8 cellular contexts compared by ENCODE assay signal in the genomic region with DNA sequence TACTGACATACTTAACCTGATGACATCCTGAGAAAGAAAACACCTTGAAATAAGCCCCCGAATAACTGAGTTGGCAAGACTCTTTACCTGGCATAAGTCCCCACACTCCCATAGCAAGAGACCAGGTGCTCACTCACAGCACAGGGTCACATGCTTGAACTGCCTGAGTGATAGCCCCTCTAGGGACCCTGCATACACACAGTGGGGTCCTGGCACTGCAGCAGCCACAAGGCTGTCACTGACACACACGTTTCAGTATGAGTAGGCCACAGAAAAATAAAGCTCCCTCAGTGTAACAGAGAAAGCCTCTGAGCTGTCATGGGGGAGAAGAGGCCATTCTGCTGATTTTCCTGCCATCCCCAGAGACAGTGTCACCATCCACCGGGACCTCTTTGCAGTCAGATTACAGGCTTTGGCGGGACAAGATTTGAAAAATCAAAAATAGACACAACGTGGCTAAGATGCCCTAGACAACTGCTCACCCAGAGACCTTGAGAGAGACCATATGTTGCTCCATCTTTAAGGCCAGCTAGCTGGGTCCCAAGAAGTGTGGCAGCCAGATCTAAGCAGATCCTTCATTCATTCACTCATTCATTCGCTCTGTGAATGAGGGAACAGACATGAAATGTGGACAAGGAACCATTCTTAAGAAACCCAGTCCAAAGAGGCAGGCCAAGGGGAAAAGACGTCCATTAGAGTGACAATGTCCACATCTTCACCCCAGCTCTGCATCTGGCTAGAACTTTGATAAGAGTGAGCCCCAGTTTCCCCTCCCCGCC. TPM values are rescaled to one million over a fixed set of nuclear protein-coding genes. Genes with fewer than 3 reads are reported as not detected.
A peak's percentile ranks its signal among the peaks of the same experiment; 100 is the strongest.
DNase-seq lines count a peak whose midpoint lies in the region; ATAC-seq and TF ChIP-seq lines count a peak whose summit lies in the region.

No MANE protein-coding gene starts in this region.

- H3K4me3 ChIP-seq in OCI-LY7 (ENCODE audit: low read depth, low read length, poor library complexity, severe bottlenecking): peak overlapping the region; percentile 90

- H3K4me1 Mint-ChIP-seq in activated T-cell treated with anti-CD3 and anti-CD28 coated beads, Interleukin-2, amount 50 U/mL, for 24 hours (ENCODE audit: low read depth): peaks cover 23% of the 10 kb centered on the region
- peaks cover 7 to 13% of the 10 kb centered on the region in 2 donors for H3K4me1 Mint-ChIP-seq in effector memory CD8-positive, alpha-beta T cell (ENCODE audit: low read depth in 2 of 2)

- peak overlapping the region; percentile 77 for H3K4me2 ChIP-seq in OCI-LY7 (ENCODE audit: low read length)

- no peaks in the 10 kb centered on the region for H3K9me3 ChIP-seq in OCI-LY7 (ENCODE audit: low read length)

- DNase-seq in activated T-cell treated with anti-CD3 and anti-CD28 coated beads, Interleukin-2, amount 50 U/mL, for 24 hours: no peak
- no peak for DNase-seq in activated T-cell treated with anti-CD3 and anti-CD28 coated beads, Interleukin-2, amount 50 U/mL, for 1 hour
- DNase-seq in OCI-LY7 (ENCODE audit: low spot score): peak; percentile 29
- no peak for DNase-seq in effector memory CD8-positive, alpha-beta T cell
- DNase-seq in superior temporal gyrus (ENCODE audit: extremely low spot score): peak; percentile 41
- no peak for DNase-seq in NCI-H69 (lab: John Stamatoyannopoulos, UW)
- no peak for DNase-seq in NCI-H526 treated with DMSO at 0.1 percent for 48 hours (lab: John Stamatoyannopoulos, UW)
- no peak for DNase-seq in GM03348 (ENCODE audit: low spot score)

- no peak for ATAC-seq in effector memory CD8-positive, alpha-beta T cell (replicated peaks)

- H3K9me3 Mint-ChIP-seq in activated T-cell treated with anti-CD3 and anti-CD28 coated beads, Interleukin-2, amount 50 U/mL, for 24 hours: no peaks in the 10 kb centered on the region
- no peaks in the 10 kb centered on the region for H3K9me3 Mint-ChIP-seq in effector memory CD8-positive, alpha-beta T cell

- H3K27ac ChIP-seq in OCI-LY7 (ENCODE audit: low read depth, low read length, poor library complexity, severe bottlenecking): peak overlapping the region; percentile 34

- CTCF ChIA-PET in OCI-LY7 (lab: Charles Lee; ENCODE audit: unreplicated experiment): interaction anchor here (0.6 to 1.1 kb wide), 3 partner anchors 30 to 1059 kb away, joined by 3 read pairs; no protein-coding TSS in a partner anchor

- intact Hi-C loops in OCI-LY7 (cut with micrococcal nuclease; ENCODE audit: unreplicated experiment): loop anchor here (2.0 kb wide), 1 partner anchor 45 kb away; no protein-coding TSS in a partner anchor

- no peak for TF ChIP-seq CTCF in OCI-LY7 (conservative IDR thresholded peaks at IDR 0.05; ENCODE audit: low read length)

- no peaks in the 10 kb centered on the region for H3K9me2 ChIP-seq in OCI-LY7 (ENCODE audit: insufficient read depth, low read length)

- POLR2A ChIA-PET in OCI-LY7 (lab: Charles Lee): interaction anchor here (0.6 to 1.2 kb wide), 8 partner anchors 16 to 76 kb away, joined by 3 to 5 read pairs (median 3); no protein-coding TSS in a partner anchor

- peak overlapping the region; percentile 86 for H3K4me3 Mint-ChIP-seq in activated T-cell treated with anti-CD3 and anti-CD28 coated beads, Interleukin-2, amount 50 U/mL, for 24 hours
- H3K4me3 Mint-ChIP-seq in effector memory CD8-positive, alpha-beta T cell: peak overlapping the region; percentile 81 to 83

- H3K36me3 Mint-ChIP-seq in activated T-cell treated with anti-CD3 and anti-CD28 coated beads, Interleukin-2, amount 50 U/mL, for 24 hours (ENCODE audit: low read depth): peaks cover 32% of the 10 kb centered on the region
- H3K36me3 Mint-ChIP-seq in effector memory CD8-positive, alpha-beta T cell (ENCODE audit: insufficient read depth): peaks cover 5% of the 10 kb centered on the region

- H3K36me3 ChIP-seq in OCI-LY7 (ENCODE audit: insufficient read depth, low read length): peaks cover 41% of the 10 kb centered on the region

- no TSS peak for BruUV-seq in OCI-LY7 (replicated peaks; lab: Mats Ljungman, UMichigan)

- no peaks in the 10 kb centered on the region for H4K20me1 ChIP-seq in OCI-LY7 (ENCODE audit: insufficient read depth, low read length)

- peaks cover 40% of the 10 kb centered on the region for H3K4me1 ChIP-seq in OCI-LY7 (ENCODE audit: insufficient read depth, low read length, poor library complexity, severe bottlenecking)

- H3K27ac Mint-ChIP-seq in activated T-cell treated with anti-CD3 and anti-CD28 coated beads, Interleukin-2, amount 50 U/mL, for 24 hours: no peak overlapping the region
- peak overlapping the region in 1 of 2 donors; percentile 65 for H3K27ac Mint-ChIP-seq in effector memory CD8-positive, alpha-beta T cell

- H2AFZ ChIP-seq in OCI-LY7 (ENCODE audit: low read length): no peak overlapping the region; the same call in 1 of the 2 replicates

- no peaks in the 10 kb centered on the region for H3K27me3 Mint-ChIP-seq in activated T-cell treated with anti-CD3 and anti-CD28 coated beads, Interleukin-2, amount 50 U/mL, for 24 hours
- H3K27me3 Mint-ChIP-seq in effector memory CD8-positive, alpha-beta T cell: no peaks in the 10 kb centered on the region

- H3K79me2 ChIP-seq in OCI-LY7 (ENCODE audit: insufficient read depth, low read depth, low read length): peaks cover 31% of the 10 kb centered on the region

RNA-seq across cellular contexts. Expression of a gene that starts 1.6 kb away (rescaled TPM):
- 24.4 and 42.9 TPM in 2 replicates for total RNA-seq in OCI-LY7 (2014; rRNA removed; shearing (Covaris generic))
- total RNA-seq in OCI-LY7 (2022): 99.0 and 112 TPM in 2 replicates

RNA-seq across cellular contexts. Expression of a gene that starts 52.4 kb away (rescaled TPM):
- 425 and 431 TPM in 2 replicates for total RNA-seq in OCI-LY7 (2014; rRNA removed; shearing (Covaris generic))
- total RNA-seq in OCI-LY7 (2022): 616 and 682 TPM in 2 replicates

Comparison
In these comparisons a context has a peak if more than half of its experiments do, and no peak if none do; other contexts are left out.
1. DNase-seq: peak in OCI-LY7 (single experiment) and superior temporal gyrus (single experiment); none in activated T-cell treated with anti-CD3 and anti-CD28 coated beads, Interleukin-2, amount 50 U/mL, for 24 hours (single experiment), activated T-cell treated with anti-CD3 and anti-CD28 coated beads, Interleukin-2, amount 50 U/mL, for 1 hour (single experiment), effector memory CD8-positive, alpha-beta T cell (0 of 3), NCI-H69 (single experiment), NCI-H526 treated with DMSO at 0.1 percent for 48 hours (single experiment) and GM03348 (single experiment).